10 cellular contexts compared by ENCODE assay signal in genomic region chr5:151096001-151096373, GRCh38.
A peak's percentile ranks its signal among the peaks of the same experiment; 100 is the strongest.
DNase-seq lines count a peak whose midpoint lies in the region; ATAC-seq and TF ChIP-seq lines count a peak whose summit lies in the region.
"Had no signal": no experiment of that assay in that cellular context is flagged by ENCODE, and none has a peak within 500 bp of the region (broad histone marks: within the 10 kb centered on the region; RNA-seq: fewer than 3 reads in every experiment).

No MANE protein-coding gene starts in this region.

- H4K20me1 ChIP-seq in BLaER1 (no peaks in the 10 kb centered on the region), Loucy (ENCODE audit: insufficient read depth, low read length, poor library complexity, severe bottlenecking) (no peaks in the 10 kb centered on the region)

- DNase-seq in effector memory CD8-positive, alpha-beta T cell, result no peak
- DNase-seq in nephron progenitor cell, result no peak
- no peak for DNase-seq in inferior parietal cortex (ENCODE audit: extremely low spot score)
- DNase-seq in SKM-1 treated with dmso at 0.1 percent for 144 hours (lab: John Stamatoyannopoulos, UW; ENCODE audit: unreplicated experiment), result no peak
- DNase-seq: hypothalamus, NCI-H2081 treated with DMSO at 0.1 percent for 48 hours had no signal

- peak overlapping the region; percentile 65 for H3K27ac ChIP-seq in BLaER1

- peak overlapping the region; percentile 91 to 99 for H3K27ac Mint-ChIP-seq in effector memory CD8-positive, alpha-beta T cell
- peak overlapping the region; percentile 78 for H3K27ac Mint-ChIP-seq in nephron progenitor cell

- H3K79me2 ChIP-seq in Loucy (ENCODE audit: insufficient read depth, low read length), result no peaks in the 10 kb centered on the region

- H2AFZ ChIP-seq in Loucy (ENCODE audit: low read length), result no peak overlapping the region

- peaks cover 79% of the 10 kb centered on the region for H3K4me1 ChIP-seq in BLaER1
- H3K4me1 ChIP-seq in Loucy (ENCODE audit: insufficient read depth, low read length, poor library complexity, severe bottlenecking), result peaks cover 66% of the 10 kb centered on the region

- TF ChIP-seq CTCF in Loucy (conservative IDR thresholded peaks at IDR 0.05; ENCODE audit: low read length) (no peak), nephron progenitor cell (IDR thresholded peaks at IDR 0.05) (no peak)

- H3K9me3 ChIP-seq in BLaER1, result no peaks in the 10 kb centered on the region
- H3K9me3 ChIP-seq in Loucy (ENCODE audit: insufficient read depth, low read depth, low read length), result no peaks in the 10 kb centered on the region

- peaks cover 71% of the 10 kb centered on the region in 2 donors for H3K4me1 Mint-ChIP-seq in effector memory CD8-positive, alpha-beta T cell (ENCODE audit: low read depth in 2 of 2)
- H3K4me1 Mint-ChIP-seq in nephron progenitor cell, result peaks cover 72% of the 10 kb centered on the region

- ATAC-seq in effector memory CD8-positive, alpha-beta T cell (replicated peaks), result no peak
- no peak for ATAC-seq in HG03442 (IDR thresholded peaks at IDR 0.05; ENCODE audit: unreplicated experiment)
- no peak for ATAC-seq in GM19395 (IDR thresholded peaks at IDR 0.05; ENCODE audit: unreplicated experiment)

- H3K27me3 ChIP-seq in BLaER1 (no peaks in the 10 kb centered on the region), Loucy (ENCODE audit: insufficient read depth, low read length, poor library complexity, severe bottlenecking) (no peaks in the 10 kb centered on the region)

- H3K9ac ChIP-seq in BLaER1 (no peak overlapping the region), Loucy (ENCODE audit: low read depth, low read length, poor library complexity, severe bottlenecking) (peak overlapping the region; percentile 7)

- no peak overlapping the region for H3K4me3 ChIP-seq in BLaER1
- no peak overlapping the region for H3K4me3 ChIP-seq in Loucy (ENCODE audit: low read length, poor library complexity, severe bottlenecking)

- H3K36me3 ChIP-seq in BLaER1, result peaks cover 5% of the 10 kb centered on the region; the same call in 1 of the 2 replicates
- peaks cover 9% of the 10 kb centered on the region; the same call in 1 of the 2 replicates for H3K36me3 ChIP-seq in Loucy (ENCODE audit: insufficient read depth, low read length)

- peak overlapping the region; percentile 86 for H3K4me2 ChIP-seq in BLaER1
- H3K4me2 ChIP-seq in Loucy (ENCODE audit: low read depth, low read length, poor library complexity, severe bottlenecking), result no peak overlapping the region

- no peaks in the 10 kb centered on the region for H3K9me2 ChIP-seq in Loucy (replicated peaks; ENCODE audit: low read depth, low read length)

- H3K4me3 Mint-ChIP-seq in effector memory CD8-positive, alpha-beta T cell, result peak overlapping the region; percentile 17 to 78
- peak overlapping the region; percentile 17 for H3K4me3 Mint-ChIP-seq in nephron progenitor cell

- H3K27me3 Mint-ChIP-seq in effector memory CD8-positive, alpha-beta T cell, result no peaks in the 10 kb centered on the region
- peaks cover 6% of the 10 kb centered on the region for H3K27me3 Mint-ChIP-seq in nephron progenitor cell (ENCODE audit: low read depth, poor library complexity)

- no peaks in the 10 kb centered on the region for H3K9me3 Mint-ChIP-seq in effector memory CD8-positive, alpha-beta T cell
- no peaks in the 10 kb centered on the region for H3K9me3 Mint-ChIP-seq in nephron progenitor cell

- H3F3A ChIP-seq in Loucy (ENCODE audit: low read depth), result no peaks in the 10 kb centered on the region; the same call in 1 of the 2 replicates

- peaks cover 25% of the 10 kb centered on the region for H3K36me3 Mint-ChIP-seq in effector memory CD8-positive, alpha-beta T cell (ENCODE audit: insufficient read depth)
- H3K36me3 Mint-ChIP-seq in nephron progenitor cell (ENCODE audit: low read depth), result no peaks in the 10 kb centered on the region
